Comparison of ENCODE assay signal across 10 cellular contexts in the genomic region with DNA sequence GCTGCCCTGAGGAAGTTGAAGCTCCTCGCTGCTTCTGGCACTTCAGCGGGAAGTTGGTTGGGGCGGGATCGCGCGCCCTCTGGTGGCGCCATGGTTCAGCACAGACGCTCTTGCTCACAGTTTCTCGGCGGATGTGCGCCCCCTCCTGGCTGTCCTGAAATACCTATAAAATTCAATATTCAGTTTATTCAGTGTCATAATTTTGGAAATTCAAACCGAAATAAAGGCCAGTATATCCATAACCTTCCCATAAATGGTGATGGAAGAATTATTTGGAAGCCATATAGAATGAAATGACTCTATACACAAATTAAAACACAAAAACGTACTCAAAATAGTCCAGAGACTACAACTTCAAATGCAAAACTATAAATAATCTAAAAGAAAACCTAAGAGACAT. TPM values are rescaled to one million over a fixed set of nuclear protein-coding genes. Genes with fewer than 3 reads are reported as not detected.
DNase-seq lines count a peak whose midpoint lies in the region; ATAC-seq, FAIRE-seq and TF ChIP-seq lines count a peak whose summit lies in the region.
"Not testable (repeated sequence)": the region's sequence is repeated elsewhere in the genome, so short reads cannot be mapped to it uniquely, and the experiment has no call there.
"Had no signal": no experiment of that assay in that cellular context is flagged by ENCODE, and none has a peak within 500 bp of the region (broad histone marks: within the 10 kb centered on the region; RNA-seq: fewer than 3 reads in every experiment).

No MANE protein-coding gene starts in this region.

- TF ChIP-seq RAD21 in K562 (CRISPR knock-in tag; conservative IDR thresholded peaks at IDR 0.05 in 1 of 2, IDR thresholded peaks at IDR 0.05 in 1 of 2) = not testable (repeated sequence)

- H3K36me3 Mint-ChIP-seq in endothelial cell (ENCODE audit: low read depth, unreplicated experiment); neural crest cell (ENCODE audit: low read depth): not testable (repeated sequence)

- not testable (repeated sequence) for H3K27me3 Mint-ChIP-seq in endothelial cell (ENCODE audit: unreplicated experiment); neural crest cell (ENCODE audit: low read depth)

- H3K9me3 Mint-ChIP-seq in endothelial cell (ENCODE audit: unreplicated experiment); neural crest cell: not testable (repeated sequence)

- not testable (repeated sequence) for H3K27ac Mint-ChIP-seq in endothelial cell (ENCODE audit: unreplicated experiment); neural crest cell (ENCODE audit: unreplicated experiment)

- not testable (repeated sequence) for DNase-seq in DND-41; PC-9; K562 (ENCODE audit: extremely low read depth in 1 of 4, low spot score in 3 of 4); endothelial cell (ENCODE audit: low spot score); left ventricle myocardium inferior; neural crest cell (ENCODE audit: low read depth, low spot score); upper lobe of right lung

- not testable (repeated sequence) for TF ChIP-seq POLR2A in K562 (conservative IDR thresholded peaks at IDR 0.05)

- H2AFZ ChIP-seq in DND-41 (ENCODE audit: low read depth, low read length); KMS-11 (ENCODE audit: low read depth); PC-9; K562 (ENCODE audit: low read depth, low read length): not testable (repeated sequence)

- not testable (repeated sequence) for H3K4me3 ChIP-seq in DND-41 (ENCODE audit: low read depth in 1 of 2, low read length in 2 of 2); KMS-11 (IDR thresholded peaks at IDR 0.05; ENCODE audit: insufficient read depth, low read depth, low read length); PC-9; K562; left ventricle myocardium inferior; upper lobe of right lung

- 0% methylated on average over 1 of the region's 13 CpGs for WGBS in K562 (ENCODE audit: insufficient coverage, low coverage, missing lambda C conversion rate)

- intact Hi-C loops in PC-9 (cut with micrococcal nuclease; ENCODE audit: unreplicated experiment); K562 (cut with micrococcal nuclease); left ventricle myocardium inferior (cut with micrococcal nuclease); upper lobe of right lung (cut with DNase I): not testable (repeated sequence)

- in situ Hi-C loops in K562 (cut with MboI) = not testable (repeated sequence)

- FAIRE-seq in K562 (lab: Jason Lieb, UNC) = not testable (repeated sequence)

- H3K79me2 ChIP-seq in DND-41 (ENCODE audit: insufficient read depth, low read length); KMS-11 (ENCODE audit: insufficient read depth, low read depth); PC-9 (ENCODE audit: low read depth); K562 (ENCODE audit: control insufficient read depth, insufficient read depth, low read length): not testable (repeated sequence)

- H3K9me2 ChIP-seq in PC-9 (ENCODE audit: insufficient read depth) = not testable (repeated sequence)

- not testable (repeated sequence) for BruUV-seq in PC-9 (replicated peaks; lab: Mats Ljungman, UMichigan); K562 (replicated peaks; lab: Mats Ljungman, UMichigan)

- H3K4me2 ChIP-seq in DND-41 (ENCODE audit: insufficient read depth, low read length); KMS-11; PC-9; K562 (ENCODE audit: insufficient read depth, low read length): not testable (repeated sequence)

- not testable (repeated sequence) for ATAC-seq in DND-41 (ENCODE audit: insufficient read depth, low read depth); K562; upper lobe of right lung

- CTCF ChIA-PET in PC-9 (lab: Charles Lee); K562 (lab: Yijun Ruan, JAX; ENCODE audit: low intra/inter-chr PET ratio): not testable (repeated sequence)

- H3K9ac ChIP-seq in DND-41 (ENCODE audit: low read depth, low read length); KMS-11; K562 (ENCODE audit: insufficient read depth in 1 of 2, low read depth in 2 of 2, low read length in 2 of 2): not testable (repeated sequence)

- H3F3A ChIP-seq in PC-9 (ENCODE audit: insufficient read depth, low read depth) = not testable (repeated sequence)

- POLR2A ChIA-PET in PC-9 (lab: Charles Lee; ENCODE audit: unreplicated experiment); K562 (lab: Yijun Ruan, JAX): not testable (repeated sequence)

- not testable (repeated sequence) for TF ChIP-seq EP300 in K562 (IDR thresholded peaks at IDR 0.05; ENCODE audit: low read length)

- not testable (repeated sequence) for H3K27ac ChIP-seq in DND-41 (ENCODE audit: low read length); KMS-11; PC-9; K562 (ENCODE audit: extremely low read depth, low read depth, low read length); left ventricle myocardium inferior (replicated peaks); upper lobe of right lung

- H3K4me3 Mint-ChIP-seq in endothelial cell (ENCODE audit: unreplicated experiment); neural crest cell: not testable (repeated sequence)

- H3K36me3 ChIP-seq in DND-41 (ENCODE audit: insufficient read depth, low read length); KMS-11 (ENCODE audit: insufficient read depth); PC-9 (ENCODE audit: low read depth); K562 (ENCODE audit: control insufficient read depth, insufficient read depth, low read length); left ventricle myocardium inferior; upper lobe of right lung: not testable (repeated sequence)

- H3K27me3 ChIP-seq in DND-41 (ENCODE audit: insufficient read depth, low read length, poor library complexity); KMS-11 (ENCODE audit: insufficient read depth, low read depth); PC-9 (ENCODE audit: insufficient read depth, low read depth); K562 (ENCODE audit: control insufficient read depth in 2 of 2, insufficient read depth in 2 of 2, low read length in 2 of 2); left ventricle myocardium inferior (ENCODE audit: low read depth); upper lobe of right lung: not testable (repeated sequence)

- not testable (repeated sequence) for H3K9me1 ChIP-seq in K562 (ENCODE audit: control insufficient read depth, insufficient read depth, low read length)

- H3K4me1 Mint-ChIP-seq in endothelial cell (ENCODE audit: unreplicated experiment); neural crest cell: not testable (repeated sequence)

- H3K4me1 ChIP-seq in DND-41 (ENCODE audit: insufficient read depth, low read length); KMS-11 (ENCODE audit: low read depth, poor library complexity, severe bottlenecking); PC-9 (replicated peaks; ENCODE audit: insufficient read depth); K562 (replicated peaks in 1 of 2; ENCODE audit: control insufficient read depth in 2 of 2, insufficient read depth in 2 of 2, low read length in 2 of 2); left ventricle myocardium inferior; upper lobe of right lung: not testable (repeated sequence)

- not testable (repeated sequence) for H3K9me3 ChIP-seq in DND-41 (ENCODE audit: insufficient read depth, low read length, severe bottlenecking); PC-9 (ENCODE audit: insufficient read depth, low read depth); K562 (replicated peaks; ENCODE audit: control insufficient read depth, insufficient read depth, low read depth, low read length); left ventricle myocardium inferior (replicated peaks); upper lobe of right lung

- TF ChIP-seq CTCF in DND-41 (IDR thresholded peaks at IDR 0.05; ENCODE audit: borderline replicate concordance, extremely low read depth, low read length, poor library complexity, severe bottlenecking) (peak; percentile 37), KMS-11 (conservative IDR thresholded peaks at IDR 0.05; ENCODE audit: low read depth, low read length) (0 out of 2 replicates have a peak, but pooled peaks have one; percentile 16), PC-9 (conservative IDR thresholded peaks at IDR 0.05) (peak; percentile 49), K562 (IDR thresholded peaks at IDR 0.05 in 2 of 3, conservative IDR thresholded peaks at IDR 0.05 in 1 of 3; ENCODE audit: insufficient read depth in 2 of 3, low read depth in 1 of 3, low read length in 3 of 3) (0 out of 6 replicates have a peak, but pooled peaks of 2 of the 3 experiments have one; percentile 3 to 13), endothelial cell (IDR thresholded peaks at IDR 0.05; ENCODE audit: unreplicated experiment) (peak; percentile 37), left ventricle myocardium inferior (IDR thresholded peaks at IDR 0.05; ENCODE audit: borderline replicate concordance) (peak; percentile 54), neural crest cell (conservative IDR thresholded peaks at IDR 0.05) (peak; percentile 32), upper lobe of right lung (IDR thresholded peaks at IDR 0.05) (peak; percentile 46)

- H4K20me1 ChIP-seq in DND-41 (ENCODE audit: insufficient read depth, low read length); KMS-11 (ENCODE audit: insufficient read depth); PC-9 (ENCODE audit: insufficient read depth); K562 (replicated peaks; ENCODE audit: control insufficient read depth, insufficient read depth, low read length): not testable (repeated sequence)

RNA-seq across cellular contexts. Expression of gene SCGB1C1, which starts 12.6 kb away (rescaled TPM):
- total RNA-seq in PC-9 (2021) (not detected in 2 replicates), K562 (2014; rRNA removed) (not detected in 2 replicates), K562 (2014; rRNA removed; fragmentation: Illumina TruSeq; extraction: Trizol) (not detected in 2 replicates), K562 (2015; rRNA removed; fragmentation: Illumina TruSeq; extraction: Trizol) (not detected in 2 replicates), K562 (2021) (not detected in 2 replicates), endothelial cell (ENCODE audit: unreplicated experiment) (not detected), left ventricle myocardium inferior (not detected), neural crest cell (not detected in 2 replicates), upper lobe of right lung (not detected)
- total RNA-seq in K562 (2011; cell fraction: chromatin; rRNA removed; ENCODE audit: low replicate concordance) = not detected in 2 replicates
- total RNA-seq in K562 (2011; cell fraction: nucleolus; rRNA removed) = not detected in 2 replicates
- total RNA-seq in K562 (2011; cell fraction: nucleoplasm; rRNA removed) = not detected in 2 replicates
- polyA plus RNA-seq in K562 (2011; rRNA removed) (not detected in 2 replicates), K562 (2014; fragmentation: Illumina TruSeq; extraction: Trizol) (not detected in 2 replicates), K562 (2014; fragmentation: Nextera tagmentation; extraction: Ambion mirVana) (not detected), K562 (2014; rRNA removed) (not detected in 2 replicates)
- polyA plus RNA-seq in K562 (2011; cell fraction: cytosol; rRNA removed) = not detected in 2 replicates
- not detected in 2 replicates for polyA plus RNA-seq in K562 (2011; cell fraction: nucleus; rRNA removed)
- not detected in 2 replicates for polyA plus RNA-seq in K562 (2012)
- not detected in 2 replicates for polyA minus RNA-seq in K562 (2011; rRNA and poly(A)+ RNA removed)
- not detected in 2 replicates for polyA minus RNA-seq in K562 (2011; cell fraction: cytosol; rRNA and poly(A)+ RNA removed)
- not detected in 2 replicates for polyA minus RNA-seq in K562 (2011; cell fraction: nucleus; rRNA and poly(A)+ RNA removed)
- polyA plus RNA-seq: IgD-negative memory B cell, SK-N-SH had no signal

RNA-seq across cellular contexts. Expression of gene BET1L, which starts 27.0 kb away (rescaled TPM):
- total RNA-seq in PC-9 (2021) (45.7 and 60.6 TPM in 2 replicates), K562 (2014; rRNA removed) (18.3 and 26.8 TPM in 2 replicates), K562 (2014; rRNA removed; fragmentation: Illumina TruSeq; extraction: Trizol) (12.6 and 18.8 TPM in 2 replicates), K562 (2015; rRNA removed; fragmentation: Illumina TruSeq; extraction: Trizol) (19.9 and 21.3 TPM in 2 replicates), K562 (2021) (55.9 and 59.7 TPM in 2 replicates), endothelial cell (ENCODE audit: unreplicated experiment) (64.4 TPM), left ventricle myocardium inferior (24.0 TPM), neural crest cell (41.3 and 44.3 TPM in 2 replicates), upper lobe of right lung (57.9 TPM)
- 168 and 375 TPM in 2 replicates for total RNA-seq in K562 (2011; cell fraction: chromatin; rRNA removed; ENCODE audit: low replicate concordance)
- 219 and 250 TPM in 2 replicates for total RNA-seq in K562 (2011; cell fraction: nucleolus; rRNA removed)
- 182 and 198 TPM in 2 replicates for total RNA-seq in K562 (2011; cell fraction: nucleoplasm; rRNA removed)
- polyA plus RNA-seq in K562 (2011; rRNA removed) (69.1 and 111 TPM in 2 replicates), K562 (2014; fragmentation: Illumina TruSeq; extraction: Trizol) (65.3 and 66.3 TPM in 2 replicates), K562 (2014; fragmentation: Nextera tagmentation; extraction: Ambion mirVana) (10 to 100 TPM in 1 of 2 experiments, 1 to 10 TPM in 1; 9.9 to 12.1 TPM), K562 (2014; rRNA removed) (41.1 and 49.5 TPM in 2 replicates)
- 133 and 146 TPM in 2 replicates for polyA plus RNA-seq in K562 (2011; cell fraction: cytosol; rRNA removed)
- 154 and 183 TPM in 2 replicates for polyA plus RNA-seq in K562 (2011; cell fraction: nucleus; rRNA removed)
- 42.7 and 71.4 TPM in 2 replicates for polyA plus RNA-seq in K562 (2012)
- polyA minus RNA-seq in K562 (2011; rRNA and poly(A)+ RNA removed) = 80.3 and 82.9 TPM in 2 replicates
- polyA minus RNA-seq in K562 (2011; cell fraction: cytosol; rRNA and poly(A)+ RNA removed) = 38.7 and 41.0 TPM in 2 replicates
- polyA minus RNA-seq in K562 (2011; cell fraction: nucleus; rRNA and poly(A)+ RNA removed) = 94.4 and 132 TPM in 2 replicates

RNA-seq across cellular contexts. Expression of gene RIC8A, which starts 27.3 kb away (rescaled TPM):
- 115 and 129 TPM in 2 replicates for total RNA-seq in PC-9 (2021)
- 113 and 349 TPM in 2 replicates for total RNA-seq in K562 (2011; cell fraction: chromatin; rRNA removed; ENCODE audit: low replicate concordance)
- total RNA-seq in K562 (2011; cell fraction: nucleolus; rRNA removed) = 221 and 252 TPM in 2 replicates
- 129 and 148 TPM in 2 replicates for total RNA-seq in K562 (2011; cell fraction: nucleoplasm; rRNA removed)
- 92.6 and 135 TPM in 2 replicates for total RNA-seq in K562 (2014; rRNA removed)
- 43.5 and 50.6 TPM in 2 replicates for total RNA-seq in K562 (2014; rRNA removed; fragmentation: Illumina TruSeq; extraction: Trizol)
- total RNA-seq in K562 (2015; rRNA removed; fragmentation: Illumina TruSeq; extraction: Trizol) = 85.8 and 86.3 TPM in 2 replicates
- 103 and 108 TPM in 2 replicates for total RNA-seq in K562 (2021)
- polyA plus RNA-seq in K562 (2011; rRNA removed) = 72.1 and 81.8 TPM in 2 replicates
- polyA plus RNA-seq in K562 (2011; cell fraction: cytosol; rRNA removed) = 86.8 and 148 TPM in 2 replicates
- polyA plus RNA-seq in K562 (2011; cell fraction: nucleus; rRNA removed) = 298 and 428 TPM in 2 replicates
- 79.6 and 101 TPM in 2 replicates for polyA plus RNA-seq in K562 (2012)
- polyA plus RNA-seq in K562 (2014; fragmentation: Illumina TruSeq; extraction: Trizol) = 88.1 and 93.2 TPM in 2 replicates
- 10 to 100 TPM; 10.7 to 13.6 TPM for polyA plus RNA-seq in K562 (2014; fragmentation: Nextera tagmentation; extraction: Ambion mirVana)
- 69.6 and 109 TPM in 2 replicates for polyA plus RNA-seq in K562 (2014; rRNA removed)
- 54.7 and 72.9 TPM in 2 replicates for polyA minus RNA-seq in K562 (2011; rRNA and poly(A)+ RNA removed)
- 45.9 and 91.2 TPM in 2 replicates for polyA minus RNA-seq in K562 (2011; cell fraction: cytosol; rRNA and poly(A)+ RNA removed)
- polyA minus RNA-seq in K562 (2011; cell fraction: nucleus; rRNA and poly(A)+ RNA removed) = 83.9 and 102 TPM in 2 replicates
- 89.2 TPM for total RNA-seq in endothelial cell (ENCODE audit: unreplicated experiment)
- 46.1 TPM for total RNA-seq in left ventricle myocardium inferior
- total RNA-seq in neural crest cell = 115 and 122 TPM in 2 replicates
- total RNA-seq in upper lobe of right lung = 91.8 TPM

RNA-seq across cellular contexts. Expression of gene SIRT3, which starts 55.9 kb away (rescaled TPM):
- 26.0 and 35.0 TPM in 2 replicates for total RNA-seq in PC-9 (2021)
- 63.3 and 67.6 TPM in 2 replicates for total RNA-seq in K562 (2011; cell fraction: chromatin; rRNA removed; ENCODE audit: low replicate concordance)
- 36.5 and 39.2 TPM in 2 replicates for total RNA-seq in K562 (2011; cell fraction: nucleolus; rRNA removed)
- total RNA-seq in K562 (2011; cell fraction: nucleoplasm; rRNA removed) = 42.6 and 50.4 TPM in 2 replicates
- 13.3 and 14.5 TPM in 2 replicates for total RNA-seq in K562 (2014; rRNA removed)
- 8.6 and 8.7 TPM in 2 replicates for total RNA-seq in K562 (2014; rRNA removed; fragmentation: Illumina TruSeq; extraction: Trizol)
- total RNA-seq in K562 (2015; rRNA removed; fragmentation: Illumina TruSeq; extraction: Trizol) = 8.2 and 10.0 TPM in 2 replicates
- 14.9 and 15.2 TPM in 2 replicates for total RNA-seq in K562 (2021)
- polyA plus RNA-seq in K562 (2011; rRNA removed) = 21.0 and 21.2 TPM in 2 replicates
- polyA plus RNA-seq in K562 (2011; cell fraction: cytosol; rRNA removed) = 28.7 and 34.0 TPM in 2 replicates
- polyA plus RNA-seq in K562 (2011; cell fraction: nucleus; rRNA removed) = 35.7 and 37.1 TPM in 2 replicates
- 19.8 and 24.0 TPM in 2 replicates for polyA plus RNA-seq in K562 (2012)
- polyA plus RNA-seq in K562 (2014; fragmentation: Illumina TruSeq; extraction: Trizol) = 18.4 and 20.5 TPM in 2 replicates
- polyA plus RNA-seq in K562 (2014; fragmentation: Nextera tagmentation; extraction: Ambion mirVana) = 1 to 10 TPM; 1.9 to 2.9 TPM
- 23.8 and 27.5 TPM in 2 replicates for polyA plus RNA-seq in K562 (2014; rRNA removed)
- 15.4 and 17.4 TPM in 2 replicates for polyA minus RNA-seq in K562 (2011; rRNA and poly(A)+ RNA removed)
- 5.5 and 16.2 TPM in 2 replicates for polyA minus RNA-seq in K562 (2011; cell fraction: cytosol; rRNA and poly(A)+ RNA removed)
- polyA minus RNA-seq in K562 (2011; cell fraction: nucleus; rRNA and poly(A)+ RNA removed) = 10.7 and 13.6 TPM in 2 replicates
- 23.4 TPM for total RNA-seq in endothelial cell (ENCODE audit: unreplicated experiment)
- total RNA-seq in left ventricle myocardium inferior = 36.4 TPM
- 23.3 and 24.0 TPM in 2 replicates for total RNA-seq in neural crest cell
- 15.7 TPM for total RNA-seq in upper lobe of right lung

RNA-seq across cellular contexts. Expression of gene PSMD13, which starts 56.5 kb away (rescaled TPM):
- 143 and 147 TPM in 2 replicates for total RNA-seq in PC-9 (2021)
- 209 and 273 TPM in 2 replicates for total RNA-seq in K562 (2011; cell fraction: chromatin; rRNA removed; ENCODE audit: low replicate concordance)
- 153 and 159 TPM in 2 replicates for total RNA-seq in K562 (2011; cell fraction: nucleolus; rRNA removed)
- total RNA-seq in K562 (2011; cell fraction: nucleoplasm; rRNA removed) = 172 and 176 TPM in 2 replicates
- 279 and 309 TPM in 2 replicates for total RNA-seq in K562 (2014; rRNA removed)
- total RNA-seq in K562 (2014; rRNA removed; fragmentation: Illumina TruSeq; extraction: Trizol) = 199 and 209 TPM in 2 replicates
- total RNA-seq in K562 (2015; rRNA removed; fragmentation: Illumina TruSeq; extraction: Trizol) = 176 and 185 TPM in 2 replicates
- 236 and 254 TPM in 2 replicates for total RNA-seq in K562 (2021)
- 225 and 267 TPM in 2 replicates for polyA plus RNA-seq in K562 (2011; rRNA removed)
- 208 and 225 TPM in 2 replicates for polyA plus RNA-seq in K562 (2011; cell fraction: cytosol; rRNA removed)
- 238 and 252 TPM in 2 replicates for polyA plus RNA-seq in K562 (2011; cell fraction: nucleus; rRNA removed)
- polyA plus RNA-seq in K562 (2012) = 146 and 216 TPM in 2 replicates
- polyA plus RNA-seq in K562 (2014; fragmentation: Illumina TruSeq; extraction: Trizol) = 225 and 237 TPM in 2 replicates
- 100 to 1,000 TPM; 370 to 383 TPM for polyA plus RNA-seq in K562 (2014; fragmentation: Nextera tagmentation; extraction: Ambion mirVana)
- polyA plus RNA-seq in K562 (2014; rRNA removed) = 292 and 304 TPM in 2 replicates
- polyA minus RNA-seq in K562 (2011; rRNA and poly(A)+ RNA removed) = 144 and 174 TPM in 2 replicates
- polyA minus RNA-seq in K562 (2011; cell fraction: cytosol; rRNA and poly(A)+ RNA removed) = 61.1 and 89.0 TPM in 2 replicates
- 54.5 and 75.3 TPM in 2 replicates for polyA minus RNA-seq in K562 (2011; cell fraction: nucleus; rRNA and poly(A)+ RNA removed)
- 189 TPM for total RNA-seq in endothelial cell (ENCODE audit: unreplicated experiment)
- 94.1 TPM for total RNA-seq in left ventricle myocardium inferior
- total RNA-seq in neural crest cell = 136 and 146 TPM in 2 replicates
- 89.9 TPM for total RNA-seq in upper lobe of right lung
